ENCODE assay signal across 22 cellular contexts in genomic region chr12:122945047-122945592, GRCh38. TPM values are rescaled to one million over a fixed set of nuclear protein-coding genes. Genes with fewer than 3 reads are reported as not detected.
DNase-seq lines count a peak whose midpoint lies in the region; ATAC-seq, FAIRE-seq and TF ChIP-seq lines count a peak whose summit lies in the region.
"Had no signal": no experiment of that assay in that cellular context is flagged by ENCODE, and none has a peak within 500 bp of the region (broad histone marks: within the 10 kb centered on the region; RNA-seq: fewer than 3 reads in every experiment).

No MANE protein-coding gene starts in this region.

- H3K9ac ChIP-seq in endothelial cell of umbilical vein (replicated peaks; ENCODE audit: extremely low read depth, insufficient read depth, low read length) = no peak overlapping the region
- H3K9ac ChIP-seq: parathyroid adenoma had no signal

- no peak overlapping the region for H3K4me3 Mint-ChIP-seq in Calu3 (ENCODE audit: low read depth, unreplicated experiment)
- no peak overlapping the region for H3K4me3 Mint-ChIP-seq in progenitor cell of endocrine pancreas (ENCODE audit: low read depth)
- H3K4me3 Mint-ChIP-seq: activated T-cell treated with anti-CD3 and anti-CD28 coated beads, Interleukin-2, amount 50 U/mL, for 72 hours had no signal

- H3K27ac Mint-ChIP-seq in Calu3 (ENCODE audit: unreplicated experiment) (peak overlapping the region; percentile 92), progenitor cell of endocrine pancreas (peak overlapping the region; percentile 88)
- H3K27ac Mint-ChIP-seq: activated T-cell treated with anti-CD3 and anti-CD28 coated beads, Interleukin-2, amount 50 U/mL, for 72 hours had no signal

- H3K27me3 Mint-ChIP-seq in Calu3 (ENCODE audit: unreplicated experiment) (no peaks in the 10 kb centered on the region), progenitor cell of endocrine pancreas (no peaks in the 10 kb centered on the region)

- no peak overlapping the region for H3K4me3 ChIP-seq in endothelial cell of umbilical vein (replicated peaks in 1 of 3; ENCODE audit: insufficient read depth in 1 of 3, low read depth in 1 of 3, low read length in 3 of 3)
- H3K4me3 ChIP-seq: esophagus muscularis mucosa, heart right ventricle, spleen had no signal

- no peak overlapping the region for H2AFZ ChIP-seq in endothelial cell of umbilical vein (ENCODE audit: low read depth, low read length)
- H2AFZ ChIP-seq: parathyroid adenoma had no signal

- BruUV-seq in Calu3 (replicated peaks; lab: Mats Ljungman, UMichigan) (no TSS peak), endothelial cell of umbilical vein (replicated peaks; lab: Mats Ljungman, UMichigan) (no TSS peak)

- CTCF ChIA-PET in Calu3 (lab: Charles Lee) (interaction anchor here (0.8 to 2.0 kb wide), 8 partner anchors 9 to 85 kb away, joined by 3 to 14 read pairs (median 4); no protein-coding TSS in a partner anchor), RWPE1 (lab: Yijun Ruan, JAX) (interaction anchor here (0.6 to 1.1 kb wide), 3 partner anchors 29 to 297 kb away, joined by 3 to 7 read pairs (median 3); no protein-coding TSS in a partner anchor), endothelial cell of umbilical vein (lab: Charles Lee) (interaction anchor here (0.6 to 19.1 kb wide), 8 partner anchors 51 to 292 kb away, joined by 3 to 200 read pairs (median 3); no protein-coding TSS in a partner anchor), HEK293T (lab: Yijun Ruan, JAX) (interaction anchor here (0.6 to 1.0 kb wide), 2 partner anchors 10 to 152 kb away, joined by 3 to 7 read pairs; no protein-coding TSS in a partner anchor)

- H3K79me2 ChIP-seq in endothelial cell of umbilical vein (ENCODE audit: control insufficient read depth, insufficient read depth, low read length) = no peaks in the 10 kb centered on the region
- H3K79me2 ChIP-seq: parathyroid adenoma had no signal

- H3K27ac ChIP-seq in RWPE1 (peak overlapping the region; percentile 99), endothelial cell of umbilical vein (ENCODE audit: insufficient read depth, low read depth, low read length) (peak overlapping the region; percentile 6)
- H3K27ac ChIP-seq: HL-60, spleen had no signal

- no peaks in the 10 kb centered on the region for H4K20me1 ChIP-seq in endothelial cell of umbilical vein (replicated peaks; ENCODE audit: control insufficient read depth, extremely low read depth, insufficient read depth, low read length)

- H3K36me3 ChIP-seq in endothelial cell of umbilical vein (ENCODE audit: control insufficient read depth in 2 of 2, extremely low read depth in 1 of 2, insufficient read depth in 2 of 2, low read length in 2 of 2) = no peaks in the 10 kb centered on the region
- H3K36me3 ChIP-seq: spleen had no signal

- intact Hi-C loops in Calu3 (cut with micrococcal nuclease; ENCODE audit: unreplicated experiment) = no loop called here
- intact Hi-C loops in endothelial cell of umbilical vein (cut with micrococcal nuclease) = no loop called here

- H3K9me1 ChIP-seq in endothelial cell of umbilical vein (replicated peaks; ENCODE audit: control insufficient read depth, extremely low read depth, insufficient read depth, low read length) = no peaks in the 10 kb centered on the region

- H3K9me3 ChIP-seq in endothelial cell of umbilical vein (replicated peaks; ENCODE audit: control insufficient read depth, insufficient read depth, low read length) = no peaks in the 10 kb centered on the region
- H3K9me3 ChIP-seq: esophagus muscularis mucosa, heart right ventricle, spleen had no signal

- ATAC-seq in HG03354 (IDR thresholded peaks at IDR 0.05; ENCODE audit: poor library complexity, severe bottlenecking, unreplicated experiment) = no peak
- ATAC-seq: activated T-cell treated with anti-CD3 and anti-CD28 coated beads, Interleukin-2, amount 50 U/mL, for 72 hours; heart right ventricle had no signal

- POLR2A ChIA-PET in RWPE1 (lab: Yijun Ruan, JAX; ENCODE audit: low non-redundant PET) = no interaction called here
- POLR2A ChIA-PET in endothelial cell of umbilical vein (lab: Charles Lee) = no interaction called here
- POLR2A ChIA-PET in HEK293T (lab: Yijun Ruan, JAX) = no interaction called here

- DNase-seq in Calu3 (no peak), RWPE1 (ENCODE audit: low spot score) (no peak), endothelial cell of umbilical vein (ENCODE audit: low read depth, low spot score) (no peak), progenitor cell of endocrine pancreas (ENCODE audit: low spot score, unreplicated experiment) (no peak), HEK293T (ENCODE audit: extremely low spot score) (no peak), SIG-M5 treated with dmso at 0.1 percent for 504 hours (lab: John Stamatoyannopoulos, UW; ENCODE audit: unreplicated experiment) (no peak)
- DNase-seq in activated effector memory CD4-positive, alpha-beta T cell treated with Interleukin-2 at 50 U/mL for 16 hours = no peak
- DNase-seq: activated CD4-positive, alpha-beta T cell treated with anti-CD3 and anti-CD28 coated beads, Interleukin-2, amount 50 U/mL, for 4 hours; activated T-cell treated with anti-CD3 and anti-CD28 coated beads, Interleukin-2, amount 50 U/mL, for 72 hours; cortex of kidney; heart right ventricle; KG1; NK-92 treated with Interleukin-12 subunit alpha and Interleukin-12 subunit beta, amount 100 ng/mL, for 24 hours; SIG-M5; spleen; stimulated activated naive CD4-positive, alpha-beta T cell had no signal

- peaks cover 84% of the 10 kb centered on the region for H3K4me1 Mint-ChIP-seq in Calu3 (ENCODE audit: low read depth, unreplicated experiment)
- H3K4me1 Mint-ChIP-seq in progenitor cell of endocrine pancreas (ENCODE audit: low read depth) = no peaks in the 10 kb centered on the region

- peaks cover 43% of the 10 kb centered on the region for H3K4me1 ChIP-seq in endothelial cell of umbilical vein (ENCODE audit: control insufficient read depth, extremely low read depth, insufficient read depth, low read length)
- H3K4me1 ChIP-seq: parathyroid adenoma had no signal

- FAIRE-seq in endothelial cell of umbilical vein (lab: Jason Lieb, UNC) = no peak
- FAIRE-seq: kidney, TTC549 had no signal

- H3K9me3 Mint-ChIP-seq in Calu3 (ENCODE audit: low read depth, unreplicated experiment) = peaks cover 2% of the 10 kb centered on the region
- H3K9me3 Mint-ChIP-seq in progenitor cell of endocrine pancreas (ENCODE audit: low read depth) = no peaks in the 10 kb centered on the region
- H3K9me3 Mint-ChIP-seq: activated T-cell treated with anti-CD3 and anti-CD28 coated beads, Interleukin-2, amount 50 U/mL, for 72 hours had no signal

- no peaks in the 10 kb centered on the region for H3K27me3 ChIP-seq in endothelial cell of umbilical vein (ENCODE audit: control insufficient read depth in 2 of 2, insufficient read depth in 2 of 2, low read length in 2 of 2)
- H3K27me3 ChIP-seq: esophagus muscularis mucosa, heart right ventricle, spleen had no signal

- TF ChIP-seq POLR2A in endothelial cell of umbilical vein (IDR thresholded peaks at IDR 0.05; ENCODE audit: low read depth, low read length) = no peak

- H3K36me3 Mint-ChIP-seq in Calu3 (ENCODE audit: insufficient read depth, unreplicated experiment) = peaks cover 70% of the 10 kb centered on the region
- H3K36me3 Mint-ChIP-seq in progenitor cell of endocrine pancreas (ENCODE audit: insufficient read depth) = no peaks in the 10 kb centered on the region

- no peak overlapping the region for H3K4me2 ChIP-seq in endothelial cell of umbilical vein (ENCODE audit: insufficient read depth, low read length)

- TF ChIP-seq CTCF in Calu3 (IDR thresholded peaks at IDR 0.05; ENCODE audit: unreplicated experiment) (no peak), RWPE1 (conservative IDR thresholded peaks at IDR 0.05; ENCODE audit: low read depth) (no peak), endothelial cell of umbilical vein (IDR thresholded peaks at IDR 0.05; ENCODE audit: extremely low read depth in 1 of 2, insufficient read depth in 1 of 2, low read depth in 1 of 2, low read length in 2 of 2) (no peak), progenitor cell of endocrine pancreas (IDR thresholded peaks at IDR 0.05; ENCODE audit: unreplicated experiment) (no peak)

- dilution Hi-C loops in endothelial cell of umbilical vein (cut with MboI; ENCODE audit: extremely low pct_ligation_motif_present, low sequenced_read_pairs) = no loop called here

RNA-seq across cellular contexts. Expression of gene ABCB9, which starts 21.1 kb away (rescaled TPM):
- total RNA-seq in Calu3 (2022) = 25.6 and 26.5 TPM in 2 replicates
- 12.0 and 16.9 TPM in 2 replicates for total RNA-seq in endothelial cell of umbilical vein
- polyA plus RNA-seq in endothelial cell of umbilical vein = 11.7 and 14.9 TPM in 2 replicates
- 6.0 and 7.2 TPM in 2 replicates for polyA plus RNA-seq in endothelial cell of umbilical vein (2011; cell fraction: cytosol; rRNA removed)
- 17.7 and 19.0 TPM in 2 replicates for polyA plus RNA-seq in endothelial cell of umbilical vein (2011; cell fraction: nucleus; rRNA removed)
- 5.9 and 7.8 TPM in 2 replicates for polyA plus RNA-seq in endothelial cell of umbilical vein (2012)
- polyA minus RNA-seq in endothelial cell of umbilical vein = 20.0 and 29.5 TPM in 2 replicates
- 5.3 TPM for polyA minus RNA-seq in endothelial cell of umbilical vein (2011; cell fraction: cytosol; rRNA and poly(A)+ RNA removed)
- 16.0 and 19.1 TPM in 2 replicates for polyA minus RNA-seq in endothelial cell of umbilical vein (2011; cell fraction: nucleus; rRNA and poly(A)+ RNA removed)
- total RNA-seq in progenitor cell of endocrine pancreas = 10.4 and 10.5 TPM in 2 replicates

RNA-seq across cellular contexts. Expression of gene OGFOD2, which starts 29.9 kb away (rescaled TPM):
- 21.5 and 22.8 TPM in 2 replicates for total RNA-seq in Calu3 (2022)
- total RNA-seq in endothelial cell of umbilical vein = 17.9 and 24.1 TPM in 2 replicates
- 16.8 and 24.6 TPM in 2 replicates for polyA plus RNA-seq in endothelial cell of umbilical vein
- polyA plus RNA-seq in endothelial cell of umbilical vein (2011; cell fraction: cytosol; rRNA removed) = 10.0 and 13.4 TPM in 2 replicates
- 49.8 and 60.2 TPM in 2 replicates for polyA plus RNA-seq in endothelial cell of umbilical vein (2011; cell fraction: nucleus; rRNA removed)
- 9.3 and 14.4 TPM in 2 replicates for polyA plus RNA-seq in endothelial cell of umbilical vein (2012)
- polyA minus RNA-seq in endothelial cell of umbilical vein = 11.2 and 14.9 TPM in 2 replicates
- polyA minus RNA-seq in endothelial cell of umbilical vein (2011; cell fraction: cytosol; rRNA and poly(A)+ RNA removed) = 12.9 TPM
- polyA minus RNA-seq in endothelial cell of umbilical vein (2011; cell fraction: nucleus; rRNA and poly(A)+ RNA removed) = 11.1 and 11.3 TPM in 2 replicates
- 16.1 and 16.8 TPM in 2 replicates for total RNA-seq in progenitor cell of endocrine pancreas

RNA-seq across cellular contexts. Expression of gene ARL6IP4, which starts 35.4 kb away (rescaled TPM):
- total RNA-seq in Calu3 (2022) (171 TPM in 2 replicates), endothelial cell of umbilical vein (217 and 226 TPM in 2 replicates), progenitor cell of endocrine pancreas (122 and 127 TPM in 2 replicates)
- 181 and 193 TPM in 2 replicates for polyA plus RNA-seq in endothelial cell of umbilical vein
- 307 and 353 TPM in 2 replicates for polyA plus RNA-seq in endothelial cell of umbilical vein (2011; cell fraction: cytosol; rRNA removed)
- 254 and 309 TPM in 2 replicates for polyA plus RNA-seq in endothelial cell of umbilical vein (2011; cell fraction: nucleus; rRNA removed)
- polyA plus RNA-seq in endothelial cell of umbilical vein (2012) = 186 and 240 TPM in 2 replicates
- 47.9 and 49.3 TPM in 2 replicates for polyA minus RNA-seq in endothelial cell of umbilical vein
- 43.5 TPM for polyA minus RNA-seq in endothelial cell of umbilical vein (2011; cell fraction: cytosol; rRNA and poly(A)+ RNA removed)
- 9.7 and 23.7 TPM in 2 replicates for polyA minus RNA-seq in endothelial cell of umbilical vein (2011; cell fraction: nucleus; rRNA and poly(A)+ RNA removed)

RNA-seq across cellular contexts. Expression of gene VPS37B, which starts 49.2 kb away (rescaled TPM):
- total RNA-seq in Calu3 (2022) = 104 and 118 TPM in 2 replicates
- 45.9 and 46.4 TPM in 2 replicates for total RNA-seq in endothelial cell of umbilical vein
- polyA plus RNA-seq in endothelial cell of umbilical vein = 39.5 and 43.5 TPM in 2 replicates
- polyA plus RNA-seq in endothelial cell of umbilical vein (2011; cell fraction: cytosol; rRNA removed) = 24.8 and 32.2 TPM in 2 replicates
- 39.9 and 42.2 TPM in 2 replicates for polyA plus RNA-seq in endothelial cell of umbilical vein (2011; cell fraction: nucleus; rRNA removed)
- polyA plus RNA-seq in endothelial cell of umbilical vein (2012) = 25.4 and 32.1 TPM in 2 replicates
- 20.7 and 20.9 TPM in 2 replicates for polyA minus RNA-seq in endothelial cell of umbilical vein
- polyA minus RNA-seq in endothelial cell of umbilical vein (2011; cell fraction: cytosol; rRNA and poly(A)+ RNA removed) = 11.0 TPM
- polyA minus RNA-seq in endothelial cell of umbilical vein (2011; cell fraction: nucleus; rRNA and poly(A)+ RNA removed) = 20.9 and 25.1 TPM in 2 replicates
- 22.9 and 24.2 TPM in 2 replicates for total RNA-seq in progenitor cell of endocrine pancreas
